ENCODE assay signal across 1 cellular context in the genomic region with DNA sequence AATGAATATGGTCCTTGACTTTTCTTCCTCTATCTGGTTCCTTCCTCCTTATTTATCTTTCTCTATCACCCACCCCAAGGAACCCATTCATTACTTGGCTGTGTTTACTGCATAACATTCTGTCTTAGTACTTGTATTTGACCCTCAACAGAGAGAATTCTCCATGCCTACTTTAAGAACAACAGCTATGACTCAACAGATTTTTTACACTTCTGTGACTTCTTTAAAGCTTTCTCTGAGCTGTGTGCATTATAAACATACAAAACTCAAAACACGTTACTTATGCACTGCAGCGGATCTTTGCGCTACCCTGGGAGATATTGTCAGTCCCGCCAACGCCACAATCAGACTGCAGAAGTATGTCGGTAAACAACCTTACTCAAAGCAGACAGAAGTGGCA.
TF ChIP-seq lines count a peak whose summit lies in the region.

No MANE protein-coding gene starts in this region.

TF ChIP-seq in WTC11, 78 proteins besides CTCF, POLR2A, EP300 and RAD21 (continued from another document):
- TF ChIP-seq, protein P1, sequence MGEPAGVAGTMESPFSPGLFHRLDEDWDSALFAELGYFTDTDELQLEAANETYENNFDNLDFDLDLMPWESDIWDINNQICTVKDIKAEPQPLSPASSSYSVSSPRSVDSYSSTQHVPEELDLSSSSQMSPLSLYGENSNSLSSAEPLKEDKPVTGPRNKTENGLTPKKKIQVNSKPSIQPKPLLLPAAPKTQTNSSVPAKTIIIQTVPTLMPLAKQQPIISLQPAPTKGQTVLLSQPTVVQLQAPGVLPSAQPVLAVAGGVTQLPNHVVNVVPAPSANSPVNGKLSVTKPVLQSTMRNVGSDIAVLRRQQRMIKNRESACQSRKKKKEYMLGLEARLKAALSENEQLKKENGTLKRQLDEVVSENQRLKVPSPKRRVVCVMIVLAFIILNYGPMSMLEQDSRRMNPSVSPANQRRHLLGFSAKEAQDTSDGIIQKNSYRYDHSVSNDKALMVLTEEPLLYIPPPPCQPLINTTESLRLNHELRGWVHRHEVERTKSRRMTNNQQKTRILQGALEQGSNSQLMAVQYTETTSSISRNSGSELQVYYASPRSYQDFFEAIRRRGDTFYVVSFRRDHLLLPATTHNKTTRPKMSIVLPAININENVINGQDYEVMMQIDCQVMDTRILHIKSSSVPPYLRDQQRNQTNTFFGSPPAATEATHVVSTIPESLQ (CRISPR knock-in tag; IDR thresholded peaks at IDR 0.05), result no peak
- TF ChIP-seq RORB (CRISPR knock-in tag; IDR thresholded peaks at IDR 0.05), result no peak
